ENCODE assay signal across 16 cellular contexts in genomic region chr17:3137494-3137893, GRCh38. TPM values are rescaled to one million over a fixed set of nuclear protein-coding genes. Genes with fewer than 3 reads are reported as not detected.
"Had no signal": no experiment of that assay in that cellular context is flagged by ENCODE, and none has a peak within 500 bp of the region (broad histone marks: within the 10 kb centered on the region; RNA-seq: fewer than 3 reads in every experiment).

No MANE protein-coding gene starts in this region.

RNA-seq across cellular contexts. Expression of gene OR1G1, which starts 10.1 kb away (rescaled TPM):
- total RNA-seq: stomach, subcutaneous adipose tissue, suprapubic skin, temporal lobe, thoracic aorta, thyroid gland, tibial nerve, transverse colon, upper lobe of left lung, upper lobe of right lung, ureter, urinary bladder, uterus, vagina had no signal
- polyA plus RNA-seq: stomach, thymus, urinary bladder had no signal

RNA-seq across cellular contexts. Expression of gene OR1D2, which starts 33.3 kb away (rescaled TPM):
- total RNA-seq: stomach, subcutaneous adipose tissue, suprapubic skin, temporal lobe, thoracic aorta, thyroid gland, tibial nerve, transverse colon, upper lobe of left lung, upper lobe of right lung, ureter, urinary bladder, uterus, vagina had no signal
- polyA plus RNA-seq: stomach, thymus, urinary bladder had no signal

RNA-seq across cellular contexts. Expression of gene OR1A2, which starts 59.8 kb away (rescaled TPM):
- total RNA-seq: stomach, subcutaneous adipose tissue, suprapubic skin, temporal lobe, testis, thoracic aorta, thyroid gland, tibial nerve, transverse colon, upper lobe of left lung, upper lobe of right lung, ureter, urinary bladder, uterus, vagina had no signal
- polyA plus RNA-seq: stomach, thymus, urinary bladder had no signal
